ENCODE assay signal across 15 cellular contexts in the genomic region with DNA sequence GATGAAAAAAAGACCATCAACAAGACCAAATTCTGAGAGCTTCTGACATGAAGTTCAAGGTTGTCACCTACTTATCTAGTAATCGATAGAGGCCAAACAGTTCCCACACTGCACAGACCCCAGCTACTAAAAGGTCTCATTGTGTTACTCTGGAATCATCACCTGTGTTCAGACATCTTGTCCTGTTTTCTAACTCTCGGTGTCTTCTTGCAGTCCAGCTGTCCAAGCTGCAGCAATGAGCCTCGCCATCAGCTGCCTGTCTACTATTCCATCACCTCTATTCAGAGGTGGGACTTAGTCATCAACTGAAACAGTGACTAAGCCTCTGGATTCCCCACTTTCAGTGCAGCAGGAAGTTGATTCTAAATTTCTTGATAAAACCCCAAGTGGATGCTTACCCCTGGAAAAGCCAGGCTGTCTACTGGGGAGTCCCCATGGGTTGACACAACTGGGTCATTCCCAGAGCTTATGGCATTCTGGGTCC. TPM values are rescaled to one million over a fixed set of nuclear protein-coding genes. Genes with fewer than 3 reads are reported as not detected.
DNase-seq lines count a peak whose midpoint lies in the region; ATAC-seq and TF ChIP-seq lines count a peak whose summit lies in the region.
"Had no signal": no experiment of that assay in that cellular context is flagged by ENCODE, and none has a peak within 500 bp of the region (broad histone marks: within the 10 kb centered on the region; RNA-seq: fewer than 3 reads in every experiment).

No MANE protein-coding gene starts in this region.

- H3K9me3 ChIP-seq in breast epithelium (peaks cover 12% of the 10 kb centered on the region in 2 donors), PC-9 (ENCODE audit: insufficient read depth, low read depth) (no peaks in the 10 kb centered on the region)

- H3K4me3 Mint-ChIP-seq in MCF 10A (ENCODE audit: unreplicated experiment) = no peak overlapping the region
- H3K4me3 Mint-ChIP-seq in stimulated activated naive CD8-positive, alpha-beta T cell treated with anti-CD3 and anti-CD28 coated beads, Interleukin-15, Interleukin-2, amounts not matched to agents 100 ng/mL and 50 ng/mL, for 24 hours = no peak overlapping the region

- no peak for TF ChIP-seq POLR2A in breast epithelium (IDR thresholded peaks at IDR 0.05)

- H2AFZ ChIP-seq in PC-9 = no peak overlapping the region

- peak; percentile 52 for DNase-seq in MCF 10A (ENCODE audit: unreplicated experiment)
- DNase-seq in breast epithelium (ENCODE audit: low spot score in 2 of 2) = no peak
- peak; percentile 33 to 77 for DNase-seq in PC-9
- peak; percentile 92 for DNase-seq in epithelial cell of esophagus (ENCODE audit: low read depth)
- DNase-seq in NCI-H1436 (lab: John Stamatoyannopoulos, UW) = no peak
- no peak for DNase-seq in GDM1 (lab: John Stamatoyannopoulos, UW)
- no peak for DNase-seq in left cardiac atrium
- DNase-seq: activated naive CD4-positive, alpha-beta T cell; NCI-H510A treated with DMSO at 0.1 percent for 48 hours; right cardiac atrium; SHP77 treated with DMSO at 0.1 percent for 48 hours had no signal

- H3K36me3 ChIP-seq in breast epithelium (no peaks in the 10 kb centered on the region), PC-9 (ENCODE audit: low read depth) (no peaks in the 10 kb centered on the region)
- H3K36me3 ChIP-seq: BLaER1 treated with 17β-estradiol and CSF1 and Interleukin-3, amounts not matched to agents 10 nM and 100 nM had no signal

- TF ChIP-seq CTCF in MCF 10A (IDR thresholded peaks at IDR 0.05; ENCODE audit: unreplicated experiment) (no peak), breast epithelium (IDR thresholded peaks at IDR 0.05) (no peak), PC-9 (conservative IDR thresholded peaks at IDR 0.05) (no peak), epithelial cell of esophagus (IDR thresholded peaks at IDR 0.05; ENCODE audit: insufficient read depth, low read depth, low read length, missing control alignments) (no peak)

- H4K20me1 ChIP-seq in PC-9 (ENCODE audit: insufficient read depth) = no peaks in the 10 kb centered on the region
- H4K20me1 ChIP-seq: BLaER1 treated with 17β-estradiol and CSF1 and Interleukin-3, amounts not matched to agents 10 nM and 100 nM had no signal

- BruUV-seq in MCF 10A (replicated peaks; lab: Mats Ljungman, UMichigan) (no TSS peak), PC-9 (replicated peaks; lab: Mats Ljungman, UMichigan) (no TSS peak)

- H3K27ac ChIP-seq in breast epithelium = no peak overlapping the region
- peak overlapping the region; percentile 37 for H3K27ac ChIP-seq in PC-9
- H3K27ac ChIP-seq: BLaER1 treated with 17β-estradiol and CSF1 and Interleukin-3, amounts not matched to agents 10 nM and 100 nM; VCaP had no signal

- no peak for ATAC-seq in left cardiac atrium
- ATAC-seq: right cardiac atrium had no signal

- H3F3A ChIP-seq in PC-9 (ENCODE audit: insufficient read depth, low read depth) = peaks cover 4% of the 10 kb centered on the region; the same call in 1 of the 2 replicates

- POLR2A ChIA-PET in MCF 10A (lab: Yijun Ruan, JAX) = no interaction called here
- POLR2A ChIA-PET in PC-9 (lab: Charles Lee; ENCODE audit: unreplicated experiment) = interaction anchor here (0.6 to 0.8 kb wide), 3 partner anchors 18 to 624 kb away, joined by 3 to 10 read pairs (median 8); no protein-coding TSS in a partner anchor

- no peaks in the 10 kb centered on the region for H3K27me3 Mint-ChIP-seq in MCF 10A (ENCODE audit: insufficient read depth, unreplicated experiment)
- H3K27me3 Mint-ChIP-seq in stimulated activated naive CD8-positive, alpha-beta T cell treated with anti-CD3 and anti-CD28 coated beads, Interleukin-15, Interleukin-2, amounts not matched to agents 100 ng/mL and 50 ng/mL, for 24 hours = peaks cover 16% of the 10 kb centered on the region

- H3K4me3 ChIP-seq in breast epithelium (no peak overlapping the region), PC-9 (no peak overlapping the region), epithelial cell of esophagus (ENCODE audit: low read length) (no peak overlapping the region)
- H3K4me3 ChIP-seq: BLaER1 treated with 17β-estradiol and CSF1 and Interleukin-3, amounts not matched to agents 10 nM and 100 nM had no signal

- H3K4me1 Mint-ChIP-seq in MCF 10A (ENCODE audit: insufficient read depth, unreplicated experiment) = peaks cover 18% of the 10 kb centered on the region
- H3K4me1 Mint-ChIP-seq in stimulated activated naive CD8-positive, alpha-beta T cell treated with anti-CD3 and anti-CD28 coated beads, Interleukin-15, Interleukin-2, amounts not matched to agents 100 ng/mL and 50 ng/mL, for 24 hours (ENCODE audit: low read depth) = peaks cover 43% of the 10 kb centered on the region

- H3K9me3 Mint-ChIP-seq in MCF 10A (ENCODE audit: unreplicated experiment) = no peaks in the 10 kb centered on the region
- H3K9me3 Mint-ChIP-seq in stimulated activated naive CD8-positive, alpha-beta T cell treated with anti-CD3 and anti-CD28 coated beads, Interleukin-15, Interleukin-2, amounts not matched to agents 100 ng/mL and 50 ng/mL, for 24 hours = no peaks in the 10 kb centered on the region

- CTCF ChIA-PET in MCF 10A (lab: Yijun Ruan, JAX) (interaction anchor here (0.6 to 0.9 kb wide), 2 partner anchors 26 to 73 kb away, joined by 3 read pairs; no protein-coding TSS in a partner anchor), PC-9 (lab: Charles Lee) (interaction anchor here (1.0 kb wide), 1 partner anchor 118 kb away, joined by 6 read pairs; no protein-coding TSS in a partner anchor)

- peaks cover 0 to 17% of the 10 kb centered on the region in 2 donors for H3K27me3 ChIP-seq in breast epithelium
- H3K27me3 ChIP-seq in PC-9 (ENCODE audit: insufficient read depth, low read depth) = no peaks in the 10 kb centered on the region
- H3K27me3 ChIP-seq: BLaER1 treated with 17β-estradiol and CSF1 and Interleukin-3, amounts not matched to agents 10 nM and 100 nM had no signal

- H3K4me1 ChIP-seq in breast epithelium (no peaks in the 10 kb centered on the region), PC-9 (replicated peaks; ENCODE audit: insufficient read depth) (peaks cover 21% of the 10 kb centered on the region)

- intact Hi-C loops in MCF 10A (cut with micrococcal nuclease) = no loop called here
- intact Hi-C loops in breast epithelium (cut with DNase I; ENCODE audit: low total_unique reads) = no loop called here
- intact Hi-C loops in PC-9 (cut with micrococcal nuclease; ENCODE audit: unreplicated experiment) = no loop called here
- intact Hi-C loops in left cardiac atrium (cut with DNase I) = no loop called here

- H3K4me2 ChIP-seq in PC-9 = peak overlapping the region; percentile 17; the same call in 1 of the 2 replicates

- no peaks in the 10 kb centered on the region for H3K9me2 ChIP-seq in PC-9 (ENCODE audit: insufficient read depth)

- no peak overlapping the region for H3K27ac Mint-ChIP-seq in MCF 10A (ENCODE audit: low read depth, unreplicated experiment)
- peak overlapping the region; percentile 12 for H3K27ac Mint-ChIP-seq in stimulated activated naive CD8-positive, alpha-beta T cell treated with anti-CD3 and anti-CD28 coated beads, Interleukin-15, Interleukin-2, amounts not matched to agents 100 ng/mL and 50 ng/mL, for 24 hours

- H3K36me3 Mint-ChIP-seq in MCF 10A (ENCODE audit: insufficient read depth, unreplicated experiment) = no peaks in the 10 kb centered on the region
- H3K36me3 Mint-ChIP-seq in stimulated activated naive CD8-positive, alpha-beta T cell treated with anti-CD3 and anti-CD28 coated beads, Interleukin-15, Interleukin-2, amounts not matched to agents 100 ng/mL and 50 ng/mL, for 24 hours (ENCODE audit: low read depth) = peaks cover 3% of the 10 kb centered on the region

- H3K79me2 ChIP-seq in PC-9 (ENCODE audit: low read depth) = no peaks in the 10 kb centered on the region

RNA-seq across cellular contexts. Expression of a gene that starts 46.7 kb away (rescaled TPM):
- total RNA-seq in MCF 10A (2022) (not detected in 2 replicates), breast epithelium (under 1 TPM in 1 of 3 donors, not detected in 2; 0.33 TPM), PC-9 (2021) (not detected in 2 replicates), left cardiac atrium (not detected)
- total RNA-seq: right cardiac atrium, subcutaneous adipose tissue had no signal

RNA-seq across cellular contexts. Expression of a gene that starts 54.9 kb away (rescaled TPM):
- total RNA-seq in MCF 10A (2022) (37.8 and 42.5 TPM in 2 replicates), breast epithelium (10 to 100 TPM; 15.8 to 29.3 (median 20.0) TPM), PC-9 (2021) (23.5 and 31.8 TPM in 2 replicates), left cardiac atrium (10 to 100 TPM; 13.5 to 16.3 TPM)

Comparison
In these comparisons a context has a peak if more than half of its experiments do, and no peak if none do; other contexts are left out.
1. DNase-seq: peak in MCF 10A (single experiment), PC-9 (2 of 2) and epithelial cell of esophagus (single experiment); none in breast epithelium (0 of 2), NCI-H1436 (single experiment), GDM1 (single experiment) and left cardiac atrium (single experiment).